ENCODE assay signal across 10 cellular contexts in the genomic region with DNA sequence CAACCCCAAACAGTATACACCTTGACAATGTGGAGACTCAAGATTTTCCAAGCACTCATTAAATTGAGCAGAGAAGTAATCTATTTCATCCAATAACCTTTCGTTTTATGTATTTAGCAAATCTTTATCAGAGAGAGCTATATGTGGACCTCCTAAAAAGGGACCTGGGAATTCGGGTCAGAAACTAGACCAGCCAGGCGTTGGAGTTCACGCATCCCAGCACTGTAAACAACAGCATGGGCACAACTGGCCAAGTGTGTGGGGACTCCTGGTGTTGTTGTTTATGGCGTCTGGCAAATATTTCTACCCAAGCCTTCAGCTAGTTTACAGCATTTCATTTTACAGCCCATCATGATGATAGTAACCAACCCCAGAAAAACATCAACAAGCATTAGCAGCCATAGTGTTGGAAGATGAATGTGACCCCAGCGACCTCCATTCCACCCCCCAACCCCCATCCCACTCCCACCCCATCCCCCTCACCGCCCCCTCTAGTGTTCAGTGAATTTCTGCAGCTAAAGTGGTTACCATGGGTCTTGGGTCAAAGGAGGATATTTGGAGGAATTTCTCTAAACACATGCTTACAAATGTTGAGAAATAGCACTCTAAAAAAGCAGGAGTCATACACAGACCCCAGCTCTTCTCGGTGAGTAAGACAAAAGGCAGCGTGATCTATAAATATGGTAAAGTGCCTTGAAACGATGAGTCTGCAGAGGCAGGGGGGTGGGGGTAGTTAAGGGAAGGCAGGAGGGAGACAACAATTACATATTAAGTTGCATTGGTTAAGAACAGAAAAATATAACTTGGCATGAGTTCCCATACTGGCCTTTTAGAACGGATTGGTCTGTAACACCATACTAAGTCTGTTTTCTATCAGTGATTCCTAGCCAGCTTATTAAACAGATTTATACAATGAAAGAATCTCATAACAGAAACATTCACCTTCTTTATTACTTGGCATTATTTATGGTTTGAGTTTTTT.
DNase-seq lines count a peak whose midpoint lies in the region; ATAC-seq and TF ChIP-seq lines count a peak whose summit lies in the region.
"Had no signal": no experiment of that assay in that cellular context is flagged by ENCODE, and none has a peak within 500 bp of the region (broad histone marks: within the 10 kb centered on the region; RNA-seq: fewer than 3 reads in every experiment).

No MANE protein-coding gene starts in this region.

- DNase-seq in Daoy (ENCODE audit: low read depth) (peak; percentile 58), fibroblast of the aortic adventitia (ENCODE audit: low read depth) (peak; percentile 93), omental fat pad (ENCODE audit: low spot score) (no peak), BE2C (no peak), NCI-H2029 (lab: John Stamatoyannopoulos, UW) (no peak)
- no peak for DNase-seq in activated CD4-positive, alpha-beta T cell treated with anti-CD3 and anti-CD28 coated beads, Interleukin-2, amount 10 ng/mL, durations not matched to agents 24 days and 14 days
- DNase-seq: NCI-H1092 treated with DMSO at 0.1 percent for 48 hours had no signal

- H3K9me3 Mint-ChIP-seq in activated CD4-positive, alpha-beta T cell treated with anti-CD3 and anti-CD28 coated beads, Interleukin-2, amount 10 ng/mL, durations not matched to agents 24 days and 14 days: no peaks in the 10 kb centered on the region

- H3K4me1 Mint-ChIP-seq in activated CD4-positive, alpha-beta T cell treated with anti-CD3 and anti-CD28 coated beads, Interleukin-2, amount 10 ng/mL, durations not matched to agents 24 days and 14 days: no peaks in the 10 kb centered on the region

- no peak overlapping the region for H3K27ac Mint-ChIP-seq in activated CD4-positive, alpha-beta T cell treated with anti-CD3 and anti-CD28 coated beads, Interleukin-2, amount 10 ng/mL, durations not matched to agents 24 days and 14 days
- H3K27ac Mint-ChIP-seq: progenitor cell of endocrine pancreas had no signal

- H3K4me3 ChIP-seq in fibroblast of the aortic adventitia (ENCODE audit: low read depth, low read length) (no peak overlapping the region), BE2C (ENCODE audit: low read depth, low read length) (no peak overlapping the region)

- no peak overlapping the region for H3K4me3 Mint-ChIP-seq in activated CD4-positive, alpha-beta T cell treated with anti-CD3 and anti-CD28 coated beads, Interleukin-2, amount 10 ng/mL, durations not matched to agents 24 days and 14 days

- no peaks in the 10 kb centered on the region for H3K27me3 ChIP-seq in BE2C

- H3K27me3 Mint-ChIP-seq in activated CD4-positive, alpha-beta T cell treated with anti-CD3 and anti-CD28 coated beads, Interleukin-2, amount 10 ng/mL, durations not matched to agents 24 days and 14 days: no peaks in the 10 kb centered on the region

- TF ChIP-seq CTCF in fibroblast of the aortic adventitia (IDR thresholded peaks at IDR 0.05; ENCODE audit: insufficient read depth, low read length) (no peak), omental fat pad (IDR thresholded peaks at IDR 0.05) (no peak), BE2C (IDR thresholded peaks at IDR 0.05; ENCODE audit: low read depth, low read length) (no peak)

- no peaks in the 10 kb centered on the region for H3K36me3 Mint-ChIP-seq in activated CD4-positive, alpha-beta T cell treated with anti-CD3 and anti-CD28 coated beads, Interleukin-2, amount 10 ng/mL, durations not matched to agents 24 days and 14 days (ENCODE audit: low read depth)

- no peaks in the 10 kb centered on the region; the same call in 1 of the 2 replicates for H3K9me3 ChIP-seq in BE2C

- peaks cover 7% of the 10 kb centered on the region for H3K4me1 ChIP-seq in BE2C

- no peaks in the 10 kb centered on the region for H3K36me3 ChIP-seq in BE2C

- intact Hi-C loops in activated CD4-positive, alpha-beta T cell treated with anti-CD3 and anti-CD28 coated beads, Interleukin-2, amount 10 ng/mL, durations not matched to agents 24 days and 14 days (cut with micrococcal nuclease): no loop called here

- ATAC-seq in SK-N-SH treated with all-trans-retinoic acid at 6 μM for 48 hours: peak; percentile 93
- peak; percentile 83 for ATAC-seq in omental fat pad (ENCODE audit: low FRiP score)
- no peak for ATAC-seq in GM19455 (IDR thresholded peaks at IDR 0.05; ENCODE audit: unreplicated experiment)

TF ChIP-seq in SK-N-SH treated with all-trans-retinoic acid at 6 μM for 48 hours, 23 proteins besides CTCF, POLR2A, EP300 and RAD21:
- no peak for TF ChIP-seq GLIS3 (CRISPR knock-in tag; IDR thresholded peaks at IDR 0.05)
- no peak for TF ChIP-seq ZNF70 (CRISPR knock-in tag; IDR thresholded peaks at IDR 0.05)
- TF ChIP-seq ISL1 (CRISPR knock-in tag; IDR thresholded peaks at IDR 0.05): peak; percentile 94
- no peak for TF ChIP-seq ARNTL (CRISPR knock-in tag; IDR thresholded peaks at IDR 0.05; ENCODE audit: borderline replicate concordance, low read depth)
- no peak for TF ChIP-seq ZNF565 (CRISPR knock-in tag; conservative IDR thresholded peaks at IDR 0.05; ENCODE audit: low read depth)
- TF ChIP-seq ZFP30 (CRISPR knock-in tag; IDR thresholded peaks at IDR 0.05): no peak
- TF ChIP-seq ESRRG (CRISPR knock-in tag; IDR thresholded peaks at IDR 0.05): no peak
- TF ChIP-seq, protein P1, sequence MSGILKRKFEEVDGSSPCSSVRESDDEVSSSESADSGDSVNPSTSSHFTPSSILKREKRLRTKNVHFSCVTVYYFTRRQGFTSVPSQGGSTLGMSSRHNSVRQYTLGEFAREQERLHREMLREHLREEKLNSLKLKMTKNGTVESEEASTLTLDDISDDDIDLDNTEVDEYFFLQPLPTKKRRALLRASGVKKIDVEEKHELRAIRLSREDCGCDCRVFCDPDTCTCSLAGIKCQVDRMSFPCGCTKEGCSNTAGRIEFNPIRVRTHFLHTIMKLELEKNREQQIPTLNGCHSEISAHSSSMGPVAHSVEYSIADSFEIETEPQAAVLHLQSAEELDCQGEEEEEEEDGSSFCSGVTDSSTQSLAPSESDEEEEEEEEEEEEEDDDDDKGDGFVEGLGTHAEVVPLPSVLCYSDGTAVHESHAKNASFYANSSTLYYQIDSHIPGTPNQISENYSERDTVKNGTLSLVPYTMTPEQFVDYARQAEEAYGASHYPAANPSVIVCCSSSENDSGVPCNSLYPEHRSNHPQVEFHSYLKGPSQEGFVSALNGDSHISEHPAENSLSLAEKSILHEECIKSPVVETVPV (CRISPR knock-in tag; IDR thresholded peaks at IDR 0.05): no peak
- no peak for TF ChIP-seq ZNF8 (CRISPR knock-in tag; IDR thresholded peaks at IDR 0.05)
- no peak for TF ChIP-seq CSDC2 (CRISPR knock-in tag; IDR thresholded peaks at IDR 0.05)
- TF ChIP-seq, protein P2, sequence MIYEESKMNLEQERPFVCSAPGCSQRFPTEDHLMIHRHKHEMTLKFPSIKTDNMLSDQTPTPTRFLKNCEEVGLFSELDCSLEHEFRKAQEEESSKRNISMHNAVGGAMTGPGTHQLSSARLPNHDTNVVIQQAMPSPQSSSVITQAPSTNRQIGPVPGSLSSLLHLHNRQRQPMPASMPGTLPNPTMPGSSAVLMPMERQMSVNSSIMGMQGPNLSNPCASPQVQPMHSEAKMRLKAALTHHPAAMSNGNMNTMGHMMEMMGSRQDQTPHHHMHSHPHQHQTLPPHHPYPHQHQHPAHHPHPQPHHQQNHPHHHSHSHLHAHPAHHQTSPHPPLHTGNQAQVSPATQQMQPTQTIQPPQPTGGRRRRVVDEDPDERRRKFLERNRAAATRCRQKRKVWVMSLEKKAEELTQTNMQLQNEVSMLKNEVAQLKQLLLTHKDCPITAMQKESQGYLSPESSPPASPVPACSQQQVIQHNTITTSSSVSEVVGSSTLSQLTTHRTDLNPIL (CRISPR knock-in tag; IDR thresholded peaks at IDR 0.05; ENCODE audit: low read depth): peak; percentile 58; the same call in 1 of the 2 replicates
- 0 out of 2 replicates have a peak, but pooled peaks have one; percentile 13 for TF ChIP-seq RARB (CRISPR knock-in tag; IDR thresholded peaks at IDR 0.05)
- TF ChIP-seq, protein P3, sequence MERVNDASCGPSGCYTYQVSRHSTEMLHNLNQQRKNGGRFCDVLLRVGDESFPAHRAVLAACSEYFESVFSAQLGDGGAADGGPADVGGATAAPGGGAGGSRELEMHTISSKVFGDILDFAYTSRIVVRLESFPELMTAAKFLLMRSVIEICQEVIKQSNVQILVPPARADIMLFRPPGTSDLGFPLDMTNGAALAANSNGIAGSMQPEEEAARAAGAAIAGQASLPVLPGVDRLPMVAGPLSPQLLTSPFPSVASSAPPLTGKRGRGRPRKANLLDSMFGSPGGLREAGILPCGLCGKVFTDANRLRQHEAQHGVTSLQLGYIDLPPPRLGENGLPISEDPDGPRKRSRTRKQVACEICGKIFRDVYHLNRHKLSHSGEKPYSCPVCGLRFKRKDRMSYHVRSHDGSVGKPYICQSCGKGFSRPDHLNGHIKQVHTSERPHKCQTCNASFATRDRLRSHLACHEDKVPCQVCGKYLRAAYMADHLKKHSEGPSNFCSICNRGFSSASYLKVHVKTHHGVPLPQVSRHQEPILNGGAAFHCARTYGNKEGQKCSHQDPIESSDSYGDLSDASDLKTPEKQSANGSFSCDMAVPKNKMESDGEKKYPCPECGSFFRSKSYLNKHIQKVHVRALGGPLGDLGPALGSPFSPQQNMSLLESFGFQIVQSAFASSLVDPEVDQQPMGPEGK (CRISPR knock-in tag; IDR thresholded peaks at IDR 0.05; ENCODE audit: borderline replicate concordance): peak; percentile 16; the same call in 1 of the 2 replicates
- no peak; the same call in 1 of the 2 replicates for TF ChIP-seq TOX (CRISPR knock-in tag; IDR thresholded peaks at IDR 0.05; ENCODE audit: borderline replicate concordance)
- TF ChIP-seq ZC3H10 (CRISPR knock-in tag; IDR thresholded peaks at IDR 0.05): peak; percentile 68; the same call in 1 of the 2 replicates

Comparison
In these comparisons a context has a peak if more than half of its experiments do, and no peak if none do; other contexts are left out.
1. DNase-seq: peak in Daoy (single experiment) and fibroblast of the aortic adventitia (single experiment); none in omental fat pad (single experiment), activated CD4-positive, alpha-beta T cell treated with anti-CD3 and anti-CD28 coated beads, Interleukin-2, amount 10 ng/mL, durations not matched to agents 24 days and 14 days (single experiment), BE2C (single experiment) and NCI-H2029 (single experiment).